10 cellular contexts compared by ENCODE assay signal in genomic region chr16:85573696-85574641, GRCh38. TPM values are rescaled to one million over a fixed set of nuclear protein-coding genes. Genes with fewer than 3 reads are reported as not detected.
DNase-seq lines count a peak whose midpoint lies in the region; ATAC-seq, FAIRE-seq and TF ChIP-seq lines count a peak whose summit lies in the region.
"Had no signal": no experiment of that assay in that cellular context is flagged by ENCODE, and none has a peak within 500 bp of the region (broad histone marks: within the 10 kb centered on the region; RNA-seq: fewer than 3 reads in every experiment).

No MANE protein-coding gene starts in this region.

- no peak overlapping the region for H3K4me3 ChIP-seq in HL-60 (replicated peaks; ENCODE audit: insufficient read depth, low read length)
- H3K4me3 ChIP-seq in K562 = peak overlapping the region; percentile 17; the same call in 1 of the 2 replicates
- H3K4me3 ChIP-seq in skeletal muscle satellite cell (ENCODE audit: low read length) = peak overlapping the region; percentile 50
- no peak overlapping the region for H3K4me3 ChIP-seq in prostate gland

- H3K9me1 ChIP-seq in K562 (ENCODE audit: control insufficient read depth, insufficient read depth, low read length) = peaks cover 25% of the 10 kb centered on the region

- TF ChIP-seq CTCF in HL-60 (IDR thresholded peaks at IDR 0.05; ENCODE audit: insufficient read depth, low read length) (no peak), K562 (IDR thresholded peaks at IDR 0.05 in 2 of 3, conservative IDR thresholded peaks at IDR 0.05 in 1 of 3; ENCODE audit: insufficient read depth in 2 of 3, low read depth in 1 of 3, low read length in 3 of 3) (no peak), prostate gland (IDR thresholded peaks at IDR 0.05) (no peak)

- H3K4me3 Mint-ChIP-seq in immature natural killer cell = peak overlapping the region in 1 of 5 donors; percentile 90
- H3K4me3 Mint-ChIP-seq in activated naive CD8-positive, alpha-beta T cell treated with anti-CD3 and anti-CD28 coated beads for 36 hours = no peak overlapping the region

- no peaks in the 10 kb centered on the region for H3K27me3 ChIP-seq in HL-60 (ENCODE audit: insufficient read depth, poor library complexity, severe bottlenecking)
- H3K27me3 ChIP-seq in K562 (ENCODE audit: control insufficient read depth in 2 of 2, insufficient read depth in 2 of 2, low read length in 2 of 2) = no peaks in the 10 kb centered on the region; a peak in 1 of 5 replicates
- H3K27me3 ChIP-seq in skeletal muscle satellite cell (ENCODE audit: control insufficient read depth, insufficient read depth, low read length) = no peaks in the 10 kb centered on the region
- no peaks in the 10 kb centered on the region for H3K27me3 ChIP-seq in prostate gland (replicated peaks; ENCODE audit: insufficient read depth)

- TF ChIP-seq POLR2A in K562 (conservative IDR thresholded peaks at IDR 0.05) (0 out of 2 replicates have a peak, but pooled peaks have one; percentile 37), prostate gland (IDR thresholded peaks at IDR 0.05) (no peak)

- FAIRE-seq in K562 (lab: Jason Lieb, UNC) = peak; percentile 11
- FAIRE-seq: small intestine had no signal

- H3K36me3 ChIP-seq in K562 (ENCODE audit: control insufficient read depth, insufficient read depth, low read length) = peaks cover 82% of the 10 kb centered on the region
- no peaks in the 10 kb centered on the region for H3K36me3 ChIP-seq in skeletal muscle satellite cell (ENCODE audit: insufficient read depth, low read length)
- no peaks in the 10 kb centered on the region for H3K36me3 ChIP-seq in prostate gland

- POLR2A ChIA-PET in K562 (lab: Yijun Ruan, JAX) = interaction anchor here (0.6 to 2.6 kb wide), 21 partner anchors 10 to 178 kb away, joined by 3 to 20 read pairs (median 3); partner anchors contain the start of gene GSE1

- TF ChIP-seq RAD21 in K562 (CRISPR knock-in tag; conservative IDR thresholded peaks at IDR 0.05 in 1 of 2, IDR thresholded peaks at IDR 0.05 in 1 of 2) = peak; percentile 5 to 11; a peak in 1 of 4 replicates

- in situ Hi-C loops in K562 (cut with MboI) = no loop called here

- no peaks in the 10 kb centered on the region for H3K9me3 Mint-ChIP-seq in immature natural killer cell
- peaks cover 3% of the 10 kb centered on the region for H3K9me3 Mint-ChIP-seq in activated naive CD8-positive, alpha-beta T cell treated with anti-CD3 and anti-CD28 coated beads for 36 hours

- H3K9me3 ChIP-seq in K562 (replicated peaks; ENCODE audit: control insufficient read depth, insufficient read depth, low read depth, low read length) (no peaks in the 10 kb centered on the region), skeletal muscle satellite cell (replicated peaks; ENCODE audit: low read length) (no peaks in the 10 kb centered on the region), prostate gland (no peaks in the 10 kb centered on the region)

- no peak for DNase-seq in HL-60 (ENCODE audit: low read depth in 1 of 2, low spot score in 1 of 2)
- peak; percentile 74 to 92 (median 78) for DNase-seq in K562 (ENCODE audit: extremely low read depth in 1 of 4, low spot score in 3 of 4)
- DNase-seq in immature natural killer cell = no peak
- no peak for DNase-seq in activated naive CD8-positive, alpha-beta T cell treated with anti-CD3 and anti-CD28 coated beads for 36 hours
- no peak for DNase-seq in prostate gland (ENCODE audit: low spot score)
- DNase-seq in activated CD4-positive, alpha-beta T cell treated with anti-CD3 and anti-CD28 coated beads for 48 hours = no peak
- DNase-seq: NCI-H1048, small intestine had no signal

- H3K27me3 Mint-ChIP-seq in immature natural killer cell (ENCODE audit: low read depth in 3 of 3) = peaks cover 32 to 36% (median 33%) of the 10 kb centered on the region in 3 donors
- H3K27me3 Mint-ChIP-seq in activated naive CD8-positive, alpha-beta T cell treated with anti-CD3 and anti-CD28 coated beads for 36 hours = no peaks in the 10 kb centered on the region

- H3K27ac ChIP-seq in HL-60 (replicated peaks) (peak overlapping the region; percentile 99), K562 (ENCODE audit: extremely low read depth, low read depth, low read length) (peak overlapping the region; percentile 97), prostate gland (peak overlapping the region in 1 of 2 donors; percentile 43)

- peak; percentile 3; the same call in 1 of the 2 replicates for TF ChIP-seq EP300 in K562 (IDR thresholded peaks at IDR 0.05; ENCODE audit: low read length)

- H3K9ac ChIP-seq in K562 (ENCODE audit: insufficient read depth in 1 of 2, low read depth in 2 of 2, low read length in 2 of 2) (peak overlapping the region; percentile 60 to 88), skeletal muscle satellite cell (ENCODE audit: low read depth, low read length) (peak overlapping the region; percentile 56)

- peaks cover 93% of the 10 kb centered on the region for H4K20me1 ChIP-seq in K562 (replicated peaks; ENCODE audit: control insufficient read depth, insufficient read depth, low read length)

- WGBS in K562 (ENCODE audit: insufficient coverage, low coverage, missing lambda C conversion rate) = 18% methylated on average over 37 of the region's 37 CpGs
- 42% methylated on average over 37 of the region's 37 CpGs for WGBS in prostate gland

- peaks cover 89 to 90% of the 10 kb centered on the region in 2 donors for H3K4me1 Mint-ChIP-seq in immature natural killer cell
- H3K4me1 Mint-ChIP-seq in activated naive CD8-positive, alpha-beta T cell treated with anti-CD3 and anti-CD28 coated beads for 36 hours = peaks cover 58% of the 10 kb centered on the region

- peaks cover 0 to 5% (median 0%) of the 10 kb centered on the region in 3 donors for H3K36me3 Mint-ChIP-seq in immature natural killer cell
- peaks cover 17% of the 10 kb centered on the region for H3K36me3 Mint-ChIP-seq in activated naive CD8-positive, alpha-beta T cell treated with anti-CD3 and anti-CD28 coated beads for 36 hours

- H3K79me2 ChIP-seq in K562 (ENCODE audit: control insufficient read depth, insufficient read depth, low read length) = peaks cover 100% of the 10 kb centered on the region

- H3K4me2 ChIP-seq in K562 (ENCODE audit: insufficient read depth, low read length) = peak overlapping the region; percentile 74
- H3K4me2 ChIP-seq in skeletal muscle satellite cell (ENCODE audit: low read length) = peak overlapping the region; percentile 77

- intact Hi-C loops in K562 (cut with micrococcal nuclease) (loop anchor here (10.0 kb wide), 1 partner anchor 141 kb away; no protein-coding TSS in a partner anchor), prostate gland (cut with DNase I) (no loop called here)

- ATAC-seq in K562 (peak; percentile 11), HG03159 (IDR thresholded peaks at IDR 0.05; ENCODE audit: unreplicated experiment) (no peak)

- CTCF ChIA-PET in K562 (lab: Yijun Ruan, JAX; ENCODE audit: low intra/inter-chr PET ratio) = no interaction called here

- BruUV-seq in K562 (replicated peaks; lab: Mats Ljungman, UMichigan) = no TSS peak

- H3K27ac Mint-ChIP-seq in immature natural killer cell = peak overlapping the region in 5 of 6 donors; percentile 68 to 99 (median 96)
- no peak overlapping the region for H3K27ac Mint-ChIP-seq in activated naive CD8-positive, alpha-beta T cell treated with anti-CD3 and anti-CD28 coated beads for 36 hours

- H2AFZ ChIP-seq in K562 (ENCODE audit: low read depth, low read length) = no peak overlapping the region

- H3K4me1 ChIP-seq in K562 (replicated peaks in 1 of 2; ENCODE audit: control insufficient read depth in 2 of 2, insufficient read depth in 2 of 2, low read length in 2 of 2) (peaks cover 86 to 90% of the 10 kb centered on the region in 2 experiments), skeletal muscle satellite cell (ENCODE audit: control insufficient read depth, insufficient read depth, low read length) (peaks cover 41% of the 10 kb centered on the region), prostate gland (replicated peaks) (peaks cover 8% of the 10 kb centered on the region)

TF ChIP-seq in K562, 482 proteins besides CTCF, POLR2A, EP300 and RAD21 (continues in another document):
- TF ChIP-seq HNRNPUL1 (IDR thresholded peaks at IDR 0.05; ENCODE audit: low read length) (no peak), RBFOX2 (IDR thresholded peaks at IDR 0.05; ENCODE audit: low read depth, low read length) (peak; percentile 42; the same call in 1 of the 2 replicates), CREBBP (IDR thresholded peaks at IDR 0.05; ENCODE audit: low read depth, low read length) (no peak), CREB1 (IDR thresholded peaks at IDR 0.05) (peak; percentile 39; the same call in 1 of the 2 replicates), CREB1 (CRISPR knock-in tag; IDR thresholded peaks at IDR 0.05) (peak; percentile 57; the same call in 1 of the 2 replicates), RFX5 (IDR thresholded peaks at IDR 0.05; ENCODE audit: low read depth, low read length) (0 out of 2 replicates have a peak, but pooled peaks have one; percentile 45), ZNF436 (CRISPR knock-in tag; IDR thresholded peaks at IDR 0.05) (no peak), NR2C2 (CRISPR knock-in tag; IDR thresholded peaks at IDR 0.05) (0 out of 2 replicates have a peak, but pooled peaks have one; percentile 7), NR2C2 (tag; IDR thresholded peaks at IDR 0.05) (peak; percentile 93), ZNF124 (CRISPR knock-in tag; IDR thresholded peaks at IDR 0.05) (no peak)

RNA-seq across cellular contexts. Expression of gene GSE1, which starts 39.2 kb away (rescaled TPM):
- total RNA-seq in K562 (2011; cell fraction: chromatin; rRNA removed; ENCODE audit: low replicate concordance) = 692 and 1,066 TPM in 2 replicates
- 409 and 435 TPM in 2 replicates for total RNA-seq in K562 (2011; cell fraction: nucleolus; rRNA removed)
- total RNA-seq in K562 (2011; cell fraction: nucleoplasm; rRNA removed) = 438 and 467 TPM in 2 replicates
- total RNA-seq in K562 (2014; rRNA removed) (89.1 and 104 TPM in 2 replicates), K562 (2014; rRNA removed; fragmentation: Illumina TruSeq; extraction: Trizol) (40.9 and 41.8 TPM in 2 replicates), K562 (2015; rRNA removed; fragmentation: Illumina TruSeq; extraction: Trizol) (57.9 and 60.6 TPM in 2 replicates), K562 (2021) (208 and 244 TPM in 2 replicates), prostate gland (100 to 1,000 TPM in 1 of 2 donors, 10 to 100 TPM in 1; 41.4 to 146 TPM)
- polyA plus RNA-seq in K562 (2011; rRNA removed) (54.2 and 64.0 TPM in 2 replicates), K562 (2014; fragmentation: Illumina TruSeq; extraction: Trizol) (116 and 138 TPM in 2 replicates), K562 (2014; fragmentation: Nextera tagmentation; extraction: Ambion mirVana) (10 to 100 TPM; 12.2 to 15.8 TPM), K562 (2014; rRNA removed) (101 and 116 TPM in 2 replicates), immature natural killer cell (1 to 10 TPM in 2 of 3 donors, under 1 TPM in 1; 0.15 to 9.4 (median 2.9) TPM)
- 54.1 and 55.3 TPM in 2 replicates for polyA plus RNA-seq in K562 (2011; cell fraction: cytosol; rRNA removed)
- polyA plus RNA-seq in K562 (2011; cell fraction: nucleus; rRNA removed) = 210 and 277 TPM in 2 replicates
- 113 and 125 TPM in 2 replicates for polyA plus RNA-seq in K562 (2012)
- polyA minus RNA-seq in K562 (2011; rRNA and poly(A)+ RNA removed) = 61.1 and 68.8 TPM in 2 replicates
- 106 and 121 TPM in 2 replicates for polyA minus RNA-seq in K562 (2011; cell fraction: cytosol; rRNA and poly(A)+ RNA removed)
- 117 and 133 TPM in 2 replicates for polyA minus RNA-seq in K562 (2011; cell fraction: nucleus; rRNA and poly(A)+ RNA removed)
- total RNA-seq in skeletal muscle satellite cell (2012; rRNA removed) = 23.6 and 27.6 TPM in 2 replicates
- 10 to 100 TPM; 25.1 to 27.6 TPM for total RNA-seq in activated naive CD8-positive, alpha-beta T cell treated with anti-CD3 and anti-CD28 coated beads for 36 hours

Comparison
In these comparisons a context has a peak if more than half of its experiments do, and no peak if none do; other contexts are left out.
1. DNase-seq: peak in K562 (4 of 4); none in HL-60 (0 of 2), immature natural killer cell (0 of 3), activated naive CD8-positive, alpha-beta T cell treated with anti-CD3 and anti-CD28 coated beads for 36 hours (single experiment), prostate gland (single experiment) and activated CD4-positive, alpha-beta T cell treated with anti-CD3 and anti-CD28 coated beads for 48 hours (single experiment).
2. H3K4me3 ChIP-seq: peak in K562 (single experiment) and skeletal muscle satellite cell (single experiment); none in HL-60 (single experiment) and prostate gland (0 of 2).